In genomic region chr20:63112491-63113219, GRCh38 we compare ENCODE assay signal across 24 cellular contexts.
DNase-seq lines count a peak whose midpoint lies in the region; ATAC-seq, FAIRE-seq and TF ChIP-seq lines count a peak whose summit lies in the region.
"Had no signal": no experiment of that assay in that cellular context is flagged by ENCODE, and none has a peak within 500 bp of the region (broad histone marks: within the 10 kb centered on the region; RNA-seq: fewer than 3 reads in every experiment).

No MANE protein-coding gene starts in this region.

- no peak overlapping the region for H2BK20ac ChIP-seq in H1 (ENCODE audit: low read length)

- FAIRE-seq in H1 (lab: Jason Lieb, UNC), result no peak
- FAIRE-seq: GM12891 had no signal

- H3K27ac ChIP-seq in H1 (ENCODE audit: low read depth, low read length) (no peak overlapping the region), testis (no peak overlapping the region)
- H3K27ac ChIP-seq: PC-9 had no signal

- H3K4me3 Mint-ChIP-seq in activated naive CD8-positive, alpha-beta T cell treated with anti-CD3 and anti-CD28 coated beads, Interleukin-2, amount 10 ng/mL, durations not matched to agents 7 days and 5 days, result no peak overlapping the region
- H3K4me3 Mint-ChIP-seq in activated naive CD8-positive, alpha-beta T cell treated with anti-CD3 and anti-CD28 coated beads for 36 hours, result no peak overlapping the region
- H3K4me3 Mint-ChIP-seq in CD14-positive monocyte, result no peak overlapping the region

- no peak for TF ChIP-seq RAD21 in H1 (IDR thresholded peaks at IDR 0.05 in 1 of 2, conservative IDR thresholded peaks at IDR 0.05 in 1 of 2; ENCODE audit: low read depth in 2 of 2, low read length in 2 of 2)

- no peak overlapping the region for H2AFZ ChIP-seq in H1 (ENCODE audit: low read length)
- H2AFZ ChIP-seq: PC-9 had no signal

- H3K79me2 ChIP-seq in H1 (ENCODE audit: control insufficient read depth in 1 of 2, insufficient read depth in 2 of 2, low read length in 2 of 2), result no peaks in the 10 kb centered on the region

- no peak overlapping the region for H3K56ac ChIP-seq in H1 (replicated peaks; ENCODE audit: insufficient read length, low read depth, low read length)

- H4K5ac ChIP-seq in H1 (ENCODE audit: insufficient read length, low read depth, low read length), result no peak overlapping the region

- peaks cover 2% of the 10 kb centered on the region; the same call in 1 of the 2 replicates for H3K23me2 ChIP-seq in H1 (ENCODE audit: low read depth, low read length)

- H3K36me3 ChIP-seq in H1 (ENCODE audit: control insufficient read depth in 2 of 4, insufficient read depth in 4 of 4, low read length in 3 of 4), result no peaks in the 10 kb centered on the region
- no peaks in the 10 kb centered on the region for H3K36me3 ChIP-seq in mucosa of descending colon (ENCODE audit: low read depth)
- H3K36me3 ChIP-seq in testis (ENCODE audit: low read depth, missing control alignments), result no peaks in the 10 kb centered on the region
- H3K36me3 ChIP-seq: BE2C had no signal

- intact Hi-C loops in CD14-positive monocyte (cut with micrococcal nuclease) (no loop called here), mucosa of descending colon (cut with DNase I, micrococcal nuclease) (no loop called here), testis (cut with DNase I; ENCODE audit: low total_unique reads) (no loop called here)

- TF ChIP-seq EP300 in H1 (IDR thresholded peaks at IDR 0.05; ENCODE audit: borderline replicate concordance in 1 of 2, low read depth in 2 of 2, low read length in 2 of 2), result no peak

- TF ChIP-seq CTCF in CD14-positive monocyte (IDR thresholded peaks at IDR 0.05) (no peak), H1 (IDR thresholded peaks at IDR 0.05; ENCODE audit: control extremely low read depth in 1 of 3, insufficient read depth in 1 of 3, low read depth in 1 of 3, low read length in 3 of 3) (no peak), mucosa of descending colon (IDR thresholded peaks at IDR 0.05) (no peak), testis (IDR thresholded peaks at IDR 0.05) (no peak)

- H3K9ac ChIP-seq in H1 (replicated peaks in 1 of 4; ENCODE audit: extremely low read depth in 1 of 4, low read depth in 3 of 4, low read length in 3 of 4), result no peak overlapping the region

- H2BK5ac ChIP-seq in H1 (ENCODE audit: low read depth, low read length), result no peak overlapping the region

- no peak overlapping the region for H2BK12ac ChIP-seq in H1 (ENCODE audit: low read depth, low read length)

- peak; percentile 16 for DNase-seq in activated naive CD8-positive, alpha-beta T cell treated with anti-CD3 and anti-CD28 coated beads, Interleukin-2, amount 10 ng/mL, durations not matched to agents 7 days and 5 days
- DNase-seq in activated naive CD8-positive, alpha-beta T cell treated with anti-CD3 and anti-CD28 coated beads for 36 hours, result no peak
- DNase-seq in CD14-positive monocyte (ENCODE audit: low spot score) (peak; percentile 33), H1 (ENCODE audit: low read depth in 1 of 2, low spot score in 2 of 2) (no peak), mucosa of descending colon (peak in 2 of 3 donors; percentile 1 to 17), testis (no peak)
- DNase-seq in activated CD8-positive, alpha-beta memory T cell treated with anti-CD3 and anti-CD28 coated beads, Interleukin-2, amount 50 U/mL, for 4 hours, result no peak
- DNase-seq in activated CD4-positive, alpha-beta T cell treated with anti-CD3 and anti-CD28 coated beads for 48 hours, result no peak
- DNase-seq: 8988T, ACHN, BE2C, Calu3, DMS79 treated with DMSO at 0.1 percent for 48 hours, GF-D8, H7, NCI-H1048, NCI-H1417 treated with DMSO at 0.1 percent for 48 hours, NCI-H1694 treated with DMSO at 0.1 percent for 48 hours, NCI-H2081, NCI-H2227 treated with DMSO at 0.1 percent for 48 hours, NCI-H526 treated with DMSO at 0.1 percent for 48 hours, PC-9, SHP77 treated with DMSO at 0.1 percent for 48 hours had no signal

- CTCF ChIA-PET in H1 (lab: Charles Lee; ENCODE audit: partially characterized antibody), result interaction anchor here (2.0 kb wide), 1 partner anchor 112 kb away, joined by 5 read pairs; no protein-coding TSS in a partner anchor

- H3K14ac ChIP-seq in H1 (ENCODE audit: insufficient read length), result no peak overlapping the region

- no peaks in the 10 kb centered on the region; a peak in 1 of 7 replicates for H3K4me1 ChIP-seq in H1 (replicated peaks in 1 of 4; ENCODE audit: control insufficient read depth in 3 of 4, insufficient read depth in 4 of 4, low read length in 3 of 4)
- no peaks in the 10 kb centered on the region for H3K4me1 ChIP-seq in mucosa of descending colon (ENCODE audit: low read depth)
- no peaks in the 10 kb centered on the region for H3K4me1 ChIP-seq in testis
- H3K4me1 ChIP-seq: BE2C had no signal

- WGBS in H1 (ENCODE audit: extremely low coverage in 1 of 2, insufficient coverage in 1 of 2, insufficient read length in 1 of 2, insufficient replicate concordance in 2 of 2, low coverage in 1 of 2, low lambda C conversion rate in 2 of 2, missing lambda C conversion rate in 1 of 2), 2 experiments, result 72% methylated on average over 10 of the region's 10 CpGs; no CpG with 5 or more reads in 1 of the 2 experiments
- 84 to 86% methylated on average over 9 to 10 of the region's 10 CpGs for WGBS in testis, 2 donors

- no peak overlapping the region for H4K8ac ChIP-seq in H1 (ENCODE audit: extremely low read depth, insufficient read depth, low read length)

- H4K20me1 ChIP-seq in H1 (replicated peaks in 1 of 2; ENCODE audit: control insufficient read depth in 1 of 2, insufficient read depth in 2 of 2, low read length in 2 of 2), result peaks cover 0 to 7% of the 10 kb centered on the region in 2 experiments

- TF ChIP-seq POLR2A in H1 (IDR thresholded peaks at IDR 0.05; ENCODE audit: control extremely low read depth in 1 of 2, low read depth in 2 of 2, low read length in 2 of 2), result no peak
- TF ChIP-seq POLR2A in testis (IDR thresholded peaks at IDR 0.05), result no peak

- peaks cover 12% of the 10 kb centered on the region for H3K9me3 Mint-ChIP-seq in activated naive CD8-positive, alpha-beta T cell treated with anti-CD3 and anti-CD28 coated beads, Interleukin-2, amount 10 ng/mL, durations not matched to agents 7 days and 5 days
- H3K9me3 Mint-ChIP-seq in activated naive CD8-positive, alpha-beta T cell treated with anti-CD3 and anti-CD28 coated beads for 36 hours, result peaks cover 6% of the 10 kb centered on the region
- peaks cover 4 to 22% (median 10%) of the 10 kb centered on the region in 7 donors for H3K9me3 Mint-ChIP-seq in CD14-positive monocyte

- no peaks in the 10 kb centered on the region for H3K79me1 ChIP-seq in H1 (ENCODE audit: low read depth, low read length)

- no peak overlapping the region for H3K18ac ChIP-seq in H1 (ENCODE audit: extremely low read depth, low read length)

- H3K23ac ChIP-seq in H1 (ENCODE audit: insufficient read length), result no peak overlapping the region

- no peak overlapping the region for H4K91ac ChIP-seq in H1 (replicated peaks; ENCODE audit: insufficient read length, low read length)

- no peak overlapping the region for H2AK5ac ChIP-seq in H1 (ENCODE audit: low read depth, low read length)

- no peak for ATAC-seq in activated naive CD8-positive, alpha-beta T cell treated with anti-CD3 and anti-CD28 coated beads, Interleukin-2, amount 10 ng/mL, durations not matched to agents 7 days and 5 days (ENCODE audit: low read depth)
- no peak for ATAC-seq in mucosa of descending colon

- H2BK15ac ChIP-seq in H1 (ENCODE audit: low read length), result no peak overlapping the region

- H3K27ac Mint-ChIP-seq in activated naive CD8-positive, alpha-beta T cell treated with anti-CD3 and anti-CD28 coated beads, Interleukin-2, amount 10 ng/mL, durations not matched to agents 7 days and 5 days, result no peak overlapping the region
- no peak overlapping the region for H3K27ac Mint-ChIP-seq in activated naive CD8-positive, alpha-beta T cell treated with anti-CD3 and anti-CD28 coated beads for 36 hours
- H3K27ac Mint-ChIP-seq in CD14-positive monocyte, result no peak overlapping the region

- H2BK120ac ChIP-seq in H1 (replicated peaks; ENCODE audit: low read depth, low read length), result no peak overlapping the region

- H3K27me3 ChIP-seq in H1 (replicated peaks in 1 of 4; ENCODE audit: control insufficient read depth in 3 of 4, extremely low read depth in 1 of 4, insufficient read depth in 3 of 4, low read length in 3 of 4) (peaks cover 0 to 11% (median 3%) of the 10 kb centered on the region in 4 experiments; a peak in 4 of 7 replicates), testis (no peaks in the 10 kb centered on the region)

- H3K4me1 Mint-ChIP-seq in activated naive CD8-positive, alpha-beta T cell treated with anti-CD3 and anti-CD28 coated beads, Interleukin-2, amount 10 ng/mL, durations not matched to agents 7 days and 5 days, result no peaks in the 10 kb centered on the region
- no peaks in the 10 kb centered on the region for H3K4me1 Mint-ChIP-seq in activated naive CD8-positive, alpha-beta T cell treated with anti-CD3 and anti-CD28 coated beads for 36 hours
- no peaks in the 10 kb centered on the region for H3K4me1 Mint-ChIP-seq in CD14-positive monocyte

- peaks cover 24% of the 10 kb centered on the region for H3K27me3 Mint-ChIP-seq in activated naive CD8-positive, alpha-beta T cell treated with anti-CD3 and anti-CD28 coated beads, Interleukin-2, amount 10 ng/mL, durations not matched to agents 7 days and 5 days
- H3K27me3 Mint-ChIP-seq in activated naive CD8-positive, alpha-beta T cell treated with anti-CD3 and anti-CD28 coated beads for 36 hours, result peaks cover 25% of the 10 kb centered on the region
- peaks cover 5 to 19% (median 18%) of the 10 kb centered on the region in 3 donors for H3K27me3 Mint-ChIP-seq in CD14-positive monocyte (ENCODE audit: low read depth in 3 of 3)

- no peaks in the 10 kb centered on the region for H3K36me3 Mint-ChIP-seq in activated naive CD8-positive, alpha-beta T cell treated with anti-CD3 and anti-CD28 coated beads, Interleukin-2, amount 10 ng/mL, durations not matched to agents 7 days and 5 days
- H3K36me3 Mint-ChIP-seq in activated naive CD8-positive, alpha-beta T cell treated with anti-CD3 and anti-CD28 coated beads for 36 hours, result no peaks in the 10 kb centered on the region
- no peaks in the 10 kb centered on the region for H3K36me3 Mint-ChIP-seq in CD14-positive monocyte

- peaks cover 0 to 3% of the 10 kb centered on the region in 2 experiments; a peak in 2 of 4 replicates for H3K9me3 ChIP-seq in H1 (ENCODE audit: insufficient read depth in 2 of 2, low read depth in 1 of 2, low read length in 1 of 2)
- H3K9me3 ChIP-seq in mucosa of descending colon, result no peaks in the 10 kb centered on the region
- H3K9me3 ChIP-seq in testis, result no peaks in the 10 kb centered on the region

- H3K4me3 ChIP-seq in H1 (ENCODE audit: extremely low read depth in 1 of 4, insufficient read depth in 2 of 4, low read depth in 3 of 4, low read length in 4 of 4) (no peak overlapping the region), mucosa of descending colon (no peak overlapping the region), testis (no peak overlapping the region)
- H3K4me3 ChIP-seq: PC-9 had no signal

- POLR2A ChIA-PET in activated naive CD8-positive, alpha-beta T cell treated with anti-CD3 and anti-CD28 coated beads, Interleukin-2, amount 10 ng/mL, durations not matched to agents 7 days and 5 days (lab: Charles Lee), result no interaction called here
- POLR2A ChIA-PET in H1 (lab: Charles Lee; ENCODE audit: partially characterized antibody), result no interaction called here

- no peak overlapping the region for H3K4me2 ChIP-seq in H1 (ENCODE audit: insufficient read depth in 1 of 2, low read depth in 2 of 2, low read length in 2 of 2)
- H3K4me2 ChIP-seq: PC-9 had no signal

- peak overlapping the region; percentile 23 for H3K4ac ChIP-seq in H1 (replicated peaks; ENCODE audit: insufficient read length, low read depth, low read length)

Comparison
In these comparisons a context has a peak if more than half of its experiments do, and no peak if none do; other contexts are left out.
1. DNase-seq: peak in activated naive CD8-positive, alpha-beta T cell treated with anti-CD3 and anti-CD28 coated beads, Interleukin-2, amount 10 ng/mL, durations not matched to agents 7 days and 5 days (single experiment), CD14-positive monocyte (single experiment) and mucosa of descending colon (2 of 3); none in activated naive CD8-positive, alpha-beta T cell treated with anti-CD3 and anti-CD28 coated beads for 36 hours (single experiment), H1 (0 of 2), activated CD8-positive, alpha-beta memory T cell treated with anti-CD3 and anti-CD28 coated beads, Interleukin-2, amount 50 U/mL, for 4 hours (single experiment), testis (single experiment) and activated CD4-positive, alpha-beta T cell treated with anti-CD3 and anti-CD28 coated beads for 48 hours (single experiment).